8 cellular contexts compared by ENCODE assay signal in genomic region chr15:37134699-37135131, GRCh38. TPM values are rescaled to one million over a fixed set of nuclear protein-coding genes. Genes with fewer than 3 reads are reported as not detected.
A peak's percentile ranks its signal among the peaks of the same experiment; 100 is the strongest.
DNase-seq lines count a peak whose midpoint lies in the region; ATAC-seq and TF ChIP-seq lines count a peak whose summit lies in the region.

No MANE protein-coding gene starts in this region.

- no peaks in the 10 kb centered on the region for H3K9me3 Mint-ChIP-seq in MCF 10A (ENCODE audit: unreplicated experiment)

- POLR2A ChIA-PET in MCF 10A (lab: Yijun Ruan, JAX) = interaction anchor here (1.9 kb wide), 1 partner anchor 34 kb away, joined by 6 read pairs; no protein-coding TSS in a partner anchor

- DNase-seq in NCI-H1436 (lab: John Stamatoyannopoulos, UW) (peak; percentile 13), NCI-H1436 treated with DMSO at 0.1 percent for 48 hours (lab: John Stamatoyannopoulos, UW) (no peak), M059J (ENCODE audit: low read depth) (peak; percentile 53), MCF 10A (ENCODE audit: unreplicated experiment) (peak; percentile 64), left lung (no peak)

- H3K4me3 ChIP-seq in left lung = no peak overlapping the region

- no peaks in the 10 kb centered on the region for H3K36me3 Mint-ChIP-seq in MCF 10A (ENCODE audit: insufficient read depth, unreplicated experiment)

- peaks cover 9% of the 10 kb centered on the region for H3K4me1 Mint-ChIP-seq in MCF 10A (ENCODE audit: insufficient read depth, unreplicated experiment)

- intact Hi-C loops in MCF 10A (cut with micrococcal nuclease) = loop anchor here (1.0 to 10.0 kb wide), 6 partner anchors 251 to 1850 kb away; no protein-coding TSS in a partner anchor
- intact Hi-C loops in left lung (cut with DNase I) = loop anchor here in 1 of 2 donors (10.0 kb wide), 1 partner anchor 630 kb away; no protein-coding TSS in a partner anchor

- CTCF ChIA-PET in MCF 10A (lab: Yijun Ruan, JAX) = interaction anchor here (0.5 to 3.1 kb wide), 26 partner anchors 11 to 1995 kb away, joined by 3 to 37 read pairs (median 3); no protein-coding TSS in a partner anchor

- peak; percentile 87 for ATAC-seq in left lung
- ATAC-seq in HG02623 (IDR thresholded peaks at IDR 0.05; ENCODE audit: unreplicated experiment) = no peak
- no peak for ATAC-seq in HG03521 (IDR thresholded peaks at IDR 0.05; ENCODE audit: unreplicated experiment)
- no peak for ATAC-seq in GM21576 (IDR thresholded peaks at IDR 0.05; ENCODE audit: unreplicated experiment)

- no peaks in the 10 kb centered on the region for H3K36me3 ChIP-seq in left lung

- TF ChIP-seq CTCF in MCF 10A (IDR thresholded peaks at IDR 0.05; ENCODE audit: unreplicated experiment) (no peak), left lung (IDR thresholded peaks at IDR 0.05) (peak; percentile 52 to 61)

- H3K27ac Mint-ChIP-seq in MCF 10A (ENCODE audit: low read depth, unreplicated experiment) = no peak overlapping the region

- no peaks in the 10 kb centered on the region for H3K9me3 ChIP-seq in left lung

- peaks cover 47% of the 10 kb centered on the region for H3K27me3 Mint-ChIP-seq in MCF 10A (ENCODE audit: insufficient read depth, unreplicated experiment)

- H3K27ac ChIP-seq in left lung = no peak overlapping the region

- no peaks in the 10 kb centered on the region for H3K4me1 ChIP-seq in left lung

- peaks cover 9 to 27% of the 10 kb centered on the region in 2 donors for H3K27me3 ChIP-seq in left lung

- no TSS peak for BruUV-seq in MCF 10A (replicated peaks; lab: Mats Ljungman, UMichigan)

- H3K4me3 Mint-ChIP-seq in MCF 10A (ENCODE audit: unreplicated experiment) = no peak overlapping the region

RNA-seq across cellular contexts. Expression of gene MEIS2, which starts 34.4 kb away (rescaled TPM):
- 27.7 and 32.9 TPM in 2 replicates for total RNA-seq in M059J (2014; rRNA removed; shearing (Covaris generic))
- total RNA-seq in MCF 10A (2022) = 6.9 and 10.3 TPM in 2 replicates
- 10 to 100 TPM; 14.1 to 18.7 TPM for total RNA-seq in left lung

Comparison
In these comparisons a context has a peak if more than half of its experiments do, and no peak if none do; other contexts are left out.
1. DNase-seq: peak in NCI-H1436 (single experiment), M059J (single experiment) and MCF 10A (single experiment); none in NCI-H1436 treated with DMSO at 0.1 percent for 48 hours (single experiment) and left lung (0 of 2).